ENCODE assay signal across 20 cellular contexts in the genomic region with DNA sequence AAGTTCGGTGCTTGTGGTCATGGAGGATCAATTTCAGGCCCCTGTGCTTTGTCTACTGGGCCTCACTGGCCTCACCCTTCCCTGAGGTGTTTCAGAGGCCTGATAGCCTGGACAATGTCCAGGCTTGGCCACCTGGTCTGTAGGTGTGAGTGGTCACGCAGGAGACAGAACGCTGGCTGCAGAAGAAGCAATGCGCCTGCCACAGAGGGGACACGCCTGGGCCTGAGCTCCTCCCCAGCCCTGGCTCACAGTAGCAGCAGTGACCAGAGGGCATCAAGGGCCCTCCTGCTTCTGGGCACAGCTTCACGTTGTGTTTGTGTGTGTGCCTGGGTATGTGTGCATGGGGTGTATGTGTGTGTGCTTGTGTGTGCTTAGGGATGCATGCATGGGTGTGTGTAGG. TPM values are rescaled to one million over a fixed set of nuclear protein-coding genes. Genes with fewer than 3 reads are reported as not detected.
A peak's percentile ranks its signal among the peaks of the same experiment; 100 is the strongest.
DNase-seq lines count a peak whose midpoint lies in the region; ATAC-seq and TF ChIP-seq lines count a peak whose summit lies in the region.
"Had no signal": no experiment of that assay in that cellular context is flagged by ENCODE, and none has a peak within 500 bp of the region (broad histone marks: within the 10 kb centered on the region; RNA-seq: fewer than 3 reads in every experiment).

No MANE protein-coding gene starts in this region.

- no peak for TF ChIP-seq CTCF in CD14-positive monocyte (IDR thresholded peaks at IDR 0.05)
- no peak for TF ChIP-seq CTCF in RWPE2 (IDR thresholded peaks at IDR 0.05; ENCODE audit: poor library complexity, severe bottlenecking)
- no peak for TF ChIP-seq CTCF in gastroesophageal sphincter (IDR thresholded peaks at IDR 0.05)
- no peak for TF ChIP-seq CTCF in ovary (IDR thresholded peaks at IDR 0.05)

- no peaks in the 10 kb centered on the region for H3K27me3 ChIP-seq in RWPE2 (ENCODE audit: insufficient read depth, poor library complexity, severe bottlenecking)
- H3K27me3 ChIP-seq in gastroesophageal sphincter, result peaks cover 13% of the 10 kb centered on the region
- H3K27me3 ChIP-seq in ovary, result no peaks in the 10 kb centered on the region
- H3K27me3 ChIP-seq: MG63, SJSA1 had no signal

- ATAC-seq in RWPE2 (ENCODE audit: low read depth), result no peak
- ATAC-seq in gastroesophageal sphincter, result no peak
- ATAC-seq in HG03045 (IDR thresholded peaks at IDR 0.05; ENCODE audit: unreplicated experiment), result no peak
- ATAC-seq: Panc1 had no signal

- DNase-seq in CD14-positive monocyte (ENCODE audit: low spot score) (peak; percentile 3), RWPE2 (ENCODE audit: low spot score) (peak; percentile 42), ovary (peak in 4 of 5 donors; percentile 36 to 53 (median 46)), NCI-H2171 (lab: John Stamatoyannopoulos, UW) (no peak), CD1c-positive myeloid dendritic cell (ENCODE audit: extremely low spot score) (no peak), SW 1271 (lab: John Stamatoyannopoulos, UW) (no peak)
- DNase-seq: 8988T, AML-193, GF-D8, MG63, NCI-H1417 treated with DMSO at 0.1 percent for 48 hours, NCI-H187 treated with DMSO at 0.1 percent for 48 hours, NCI-H2107, NCI-H2227 treated with DMSO at 0.1 percent for 48 hours, NCI-H510A, NCI-H748 treated with DMSO at 0.1 percent for 48 hours had no signal

- intact Hi-C loops in CD14-positive monocyte (cut with micrococcal nuclease) (no loop called here), ovary (cut with DNase I) (loop anchor here in 2 of 4 donors (5.0 kb wide), 1 partner anchor 86 kb away; no protein-coding TSS in a partner anchor)

- TF ChIP-seq EP300 in gastroesophageal sphincter (IDR thresholded peaks at IDR 0.05) (no peak), ovary (IDR thresholded peaks at IDR 0.05) (no peak)

- H3K27ac Mint-ChIP-seq in CD14-positive monocyte, result no peak overlapping the region

- H3K9me3 Mint-ChIP-seq in CD14-positive monocyte, result peaks cover 5 to 29% (median 7%) of the 10 kb centered on the region in 7 donors

- no peaks in the 10 kb centered on the region for H3K36me3 ChIP-seq in RWPE2 (ENCODE audit: low read depth)
- H3K36me3 ChIP-seq in gastroesophageal sphincter, result no peaks in the 10 kb centered on the region
- no peaks in the 10 kb centered on the region for H3K36me3 ChIP-seq in ovary
- H3K36me3 ChIP-seq: MG63, SJSA1 had no signal

- no peak overlapping the region for H3K4me3 Mint-ChIP-seq in CD14-positive monocyte

- H3K4me1 ChIP-seq in RWPE2 (ENCODE audit: insufficient read depth, poor library complexity, severe bottlenecking) (peaks cover 12% of the 10 kb centered on the region), gastroesophageal sphincter (peaks cover 0 to 49% (median 11%) of the 10 kb centered on the region in 3 donors), ovary (ENCODE audit: insufficient read depth) (peaks cover 27% of the 10 kb centered on the region)

- H3K27me3 Mint-ChIP-seq in CD14-positive monocyte (ENCODE audit: low read depth in 3 of 3), result peaks cover 61 to 69% (median 65%) of the 10 kb centered on the region in 3 donors

- H3K27ac ChIP-seq in RWPE2 (ENCODE audit: poor library complexity, severe bottlenecking) (no peak overlapping the region), gastroesophageal sphincter (peak overlapping the region in 3 of 4 donors; percentile 15 to 91 (median 49)), ovary (peak overlapping the region in 1 of 2 donors; percentile 87)
- H3K27ac ChIP-seq: SJSA1 had no signal

- H3K4me3 ChIP-seq in RWPE2 (ENCODE audit: severe bottlenecking), result no peak overlapping the region
- H3K4me3 ChIP-seq in gastroesophageal sphincter, result no peak overlapping the region
- no peak overlapping the region for H3K4me3 ChIP-seq in ovary
- H3K4me3 ChIP-seq: MG63, SJSA1 had no signal

- H3K4me1 Mint-ChIP-seq in CD14-positive monocyte, result peaks cover 10% of the 10 kb centered on the region

- peaks cover 0 to 7% of the 10 kb centered on the region in 2 donors for H3K36me3 Mint-ChIP-seq in CD14-positive monocyte

- H3K9me3 ChIP-seq in RWPE2 (ENCODE audit: severe bottlenecking) (no peaks in the 10 kb centered on the region), gastroesophageal sphincter (no peaks in the 10 kb centered on the region), ovary (no peaks in the 10 kb centered on the region)
- H3K9me3 ChIP-seq: MG63, SJSA1 had no signal

- WGBS in gastroesophageal sphincter (ENCODE audit: low coverage in 1 of 2), 2 donors, result 91 to 100% methylated on average over 1 to 4 of the region's 6 CpGs
- WGBS in ovary, 3 donors, result 79 to 90% (median 85%) methylated on average over 6 of the region's 6 CpGs

- no peak for TF ChIP-seq POLR2A in gastroesophageal sphincter (IDR thresholded peaks at IDR 0.05)
- no peak for TF ChIP-seq POLR2A in ovary (IDR thresholded peaks at IDR 0.05)

RNA-seq across cellular contexts. Expression of gene PITPNM3, which starts 1.9 kb away (rescaled TPM):
- polyA plus RNA-seq in CD14-positive monocyte (not detected), ovary (10 to 100 TPM; 10.3 to 12.8 TPM)
- total RNA-seq in gastroesophageal sphincter (10 to 100 TPM; 23.3 to 87.7 (median 47.8) TPM), ovary (10 to 100 TPM; 10.0 to 68.7 (median 30.3) TPM)

Comparison
In these comparisons a context has a peak if more than half of its experiments do, and no peak if none do; other contexts are left out.
1. DNase-seq: peak in CD14-positive monocyte (single experiment), RWPE2 (single experiment) and ovary (4 of 5); none in NCI-H2171 (single experiment), CD1c-positive myeloid dendritic cell (single experiment) and SW 1271 (0 of 2).